Comparison of ENCODE assay signal across 8 cellular contexts in genomic region chr11:119196833-119197483, GRCh38. TPM values are rescaled to one million over a fixed set of nuclear protein-coding genes. Genes with fewer than 3 reads are reported as not detected.
DNase-seq lines count a peak whose midpoint lies in the region; ATAC-seq and TF ChIP-seq lines count a peak whose summit lies in the region.

No MANE protein-coding gene starts in this region.

- TF ChIP-seq CTCF in Caco-2 (IDR thresholded peaks at IDR 0.05; ENCODE audit: insufficient read depth in 1 of 2, low read depth in 1 of 2, low read length in 1 of 2, severe bottlenecking in 1 of 2, unreplicated experiment in 1 of 2) = peak; percentile 93 to 96
- TF ChIP-seq CTCF in right atrium auricular region (IDR thresholded peaks at IDR 0.05) = peak; percentile 82 to 86

- CTCF ChIA-PET in Caco-2 (lab: Charles Lee) = interaction anchor here (0.6 to 3.0 kb wide), 21 partner anchors 9 to 267 kb away, joined by 3 to 28 read pairs (median 4); partner anchors contain the start of genes C2CD2L, CBL, DPAGT1 and HINFP

- no peak overlapping the region for H3K27ac ChIP-seq in right atrium auricular region

- BruUV-seq in Caco-2 (replicated peaks; lab: Mats Ljungman, UMichigan) = no TSS peak

- H3K4me3 Mint-ChIP-seq in Caco-2 (ENCODE audit: unreplicated experiment) = no peak overlapping the region
- H3K4me3 Mint-ChIP-seq in T-helper 17 cell = no peak overlapping the region

- H3K36me3 Mint-ChIP-seq in Caco-2 (ENCODE audit: insufficient read depth, unreplicated experiment) = no peaks in the 10 kb centered on the region
- no peaks in the 10 kb centered on the region for H3K36me3 Mint-ChIP-seq in T-helper 17 cell (ENCODE audit: low read depth)

- H3K4me1 ChIP-seq in Caco-2 (peaks cover 10% of the 10 kb centered on the region), HAP-1 (no peaks in the 10 kb centered on the region), right atrium auricular region (no peaks in the 10 kb centered on the region)

- intact Hi-C loops in Caco-2 (cut with micrococcal nuclease; ENCODE audit: unreplicated experiment) = loop anchor here (1.0 to 2.0 kb wide), 6 partner anchors 29 to 132 kb away; partner anchors contain the start of genes C2CD2L and NLRX1

- H3K4me3 ChIP-seq in Caco-2 (ENCODE audit: low read depth, low read length) (no peak overlapping the region), HAP-1 (no peak overlapping the region), right atrium auricular region (no peak overlapping the region), skeletal muscle cell (ENCODE audit: low read depth, low read length) (no peak overlapping the region)

- no peaks in the 10 kb centered on the region for H3K9me3 Mint-ChIP-seq in Caco-2 (ENCODE audit: unreplicated experiment)

- POLR2A ChIA-PET in Caco-2 (lab: Charles Lee) = interaction anchor here (0.7 to 1.3 kb wide), 7 partner anchors 10 to 283 kb away, joined by 3 to 6 read pairs (median 3); partner anchors contain the start of genes HINFP, HMBS, NHERF4 and VPS11

- H3K27me3 ChIP-seq in Caco-2 (replicated peaks; ENCODE audit: control insufficient read depth, insufficient read depth, low read length) (no peaks in the 10 kb centered on the region), HAP-1 (ENCODE audit: low read depth) (no peaks in the 10 kb centered on the region), right atrium auricular region (no peaks in the 10 kb centered on the region)

- no peaks in the 10 kb centered on the region for H3K36me3 ChIP-seq in Caco-2 (ENCODE audit: control insufficient read depth, insufficient read depth, low read length)
- no peaks in the 10 kb centered on the region for H3K36me3 ChIP-seq in HAP-1 (replicated peaks)
- H3K36me3 ChIP-seq in right atrium auricular region = no peaks in the 10 kb centered on the region

- H3K9me3 ChIP-seq in Caco-2 (no peaks in the 10 kb centered on the region), HAP-1 (no peaks in the 10 kb centered on the region; the same call in 1 of the 2 replicates), T-helper 17 cell (ENCODE audit: control insufficient read depth, low read length, poor library complexity, severe bottlenecking) (no peaks in the 10 kb centered on the region), right atrium auricular region (no peaks in the 10 kb centered on the region)

- in situ Hi-C loops in HAP-1 (cut with MboI; ENCODE audit: low sequenced_read_pairs) = loop anchor here (5.0 kb wide), 1 partner anchor 95 kb away; the partner anchor contains the start of gene DPAGT1

- ATAC-seq in T-helper 17 cell (peak; percentile 98), GM18502 (IDR thresholded peaks at IDR 0.05; ENCODE audit: poor library complexity, unreplicated experiment) (no peak)

- H3K27me3 Mint-ChIP-seq in Caco-2 (ENCODE audit: insufficient read depth, unreplicated experiment) = peaks cover 2% of the 10 kb centered on the region
- peaks cover 7% of the 10 kb centered on the region for H3K27me3 Mint-ChIP-seq in T-helper 17 cell

- H3K27ac Mint-ChIP-seq in Caco-2 (ENCODE audit: unreplicated experiment) (peak overlapping the region; percentile 15), T-helper 17 cell (no peak overlapping the region)

- DNase-seq in Caco-2 (peak; percentile 86 to 92), HAP-1 (ENCODE audit: low spot score in 2 of 2) (peak; percentile 76 to 82), NCI-H1930 (lab: John Stamatoyannopoulos, UW) (peak; percentile 68 to 74), T-helper 17 cell (peak in 2 of 3 donors; percentile 31 to 55), anterior cingulate cortex (lab: John Stamatoyannopoulos, UW) (peak in 30 of 58 donors; percentile 4 to 57 (median 20)), right atrium auricular region (ENCODE audit: low spot score) (peak; percentile 63), skeletal muscle cell (ENCODE audit: low read depth) (peak; percentile 55)

- H3K4me1 Mint-ChIP-seq in Caco-2 (ENCODE audit: low read depth, unreplicated experiment) (peaks cover 10% of the 10 kb centered on the region), T-helper 17 cell (peaks cover 6% of the 10 kb centered on the region)

RNA-seq across cellular contexts. Expression of gene CBL, which starts 9.2 kb away (rescaled TPM):
- total RNA-seq in Caco-2 (2022) = 52.7 and 53.5 TPM in 2 replicates
- 10 to 100 TPM; 36.1 to 41.9 TPM for total RNA-seq in T-helper 17 cell
- total RNA-seq in right atrium auricular region = 10 to 100 TPM in 1 of 2 donors, 1 to 10 TPM in 1; 8.5 to 14.5 TPM

RNA-seq across cellular contexts. Expression of gene NHERF4, which starts 11.7 kb away (rescaled TPM):
- 9.6 and 10.0 TPM in 2 replicates for total RNA-seq in Caco-2 (2022)
- total RNA-seq in T-helper 17 cell = 1 to 10 TPM in 1 of 2 donors, under 1 TPM in 1; 0.65 to 1.0 TPM
- total RNA-seq in right atrium auricular region = 1 to 10 TPM; 1.7 to 5.6 TPM

RNA-seq across cellular contexts. Expression of gene NLRX1, which starts 28.4 kb away (rescaled TPM):
- total RNA-seq in Caco-2 (2022) (7.2 and 8.0 TPM in 2 replicates), T-helper 17 cell (1 to 10 TPM; 6.6 to 6.9 TPM), right atrium auricular region (10 to 100 TPM; 16.9 to 24.3 TPM)

RNA-seq across cellular contexts. Expression of gene ABCG4, which starts 48.1 kb away (rescaled TPM):
- total RNA-seq in Caco-2 (2022) = 0.18 TPM in 1 of 2 replicates, not detected in the other
- total RNA-seq in T-helper 17 cell = not detected
- 1 to 10 TPM; 1.4 to 1.8 TPM for total RNA-seq in right atrium auricular region

Comparison
In these comparisons a context has a peak if more than half of its experiments do, and no peak if none do; other contexts are left out.
1. DNase-seq: peak in every context shown above with its lines; median percentile 89 in Caco-2; 79 in HAP-1; 71 in NCI-H1930; 63 in right atrium auricular region; 55 in skeletal muscle cell; 43 in T-helper 17 cell; 20 in anterior cingulate cortex.